ENCODE assay signal across 22 cellular contexts in the genomic region with DNA sequence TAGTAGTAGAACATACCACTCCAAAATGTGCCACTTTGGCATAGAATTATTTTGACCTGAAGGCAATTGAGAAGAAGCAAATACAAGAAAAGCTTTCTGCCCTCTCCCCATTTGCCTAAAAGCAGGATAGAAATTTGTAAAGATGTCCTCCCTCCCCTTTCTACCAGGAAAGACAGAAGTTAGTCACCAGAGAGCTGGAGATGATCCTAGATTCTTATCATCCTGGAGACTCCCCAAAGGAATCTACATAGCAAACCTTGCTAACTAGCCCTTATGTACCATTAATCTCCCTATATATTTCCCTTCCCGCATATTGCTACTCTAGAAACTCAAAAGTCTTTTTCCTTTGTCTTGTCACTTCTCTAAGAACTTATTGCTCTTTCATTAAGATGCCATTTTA. TPM values are rescaled to one million over a fixed set of nuclear protein-coding genes. Genes with fewer than 3 reads are reported as not detected.
DNase-seq lines count a peak whose midpoint lies in the region; TF ChIP-seq lines count a peak whose summit lies in the region.
"Had no signal": no experiment of that assay in that cellular context is flagged by ENCODE, and none has a peak within 500 bp of the region (broad histone marks: within the 10 kb centered on the region; RNA-seq: fewer than 3 reads in every experiment).

No MANE protein-coding gene starts in this region.

- H3K27me3 ChIP-seq in subcutaneous abdominal adipose tissue (ENCODE audit: control insufficient read depth in 5 of 5, insufficient read depth in 4 of 5, low read length in 5 of 5) (no peaks in the 10 kb centered on the region), mammary epithelial cell (ENCODE audit: insufficient read depth, low read length) (no peaks in the 10 kb centered on the region)

- TF ChIP-seq CTCF in LNCaP clone FGC (IDR thresholded peaks at IDR 0.05; ENCODE audit: control insufficient read depth, extremely low read depth, insufficient read depth) (no peak), mammary epithelial cell (conservative IDR thresholded peaks at IDR 0.05 in 1 of 2, IDR thresholded peaks at IDR 0.05 in 1 of 2; ENCODE audit: extremely low read depth in 1 of 2, insufficient read depth in 1 of 2, low read depth in 1 of 2, low read length in 2 of 2) (no peak)

- no peaks in the 10 kb centered on the region for H4K20me1 ChIP-seq in mammary epithelial cell (ENCODE audit: insufficient read depth, low read length)

- H3K79me2 ChIP-seq in mammary epithelial cell (ENCODE audit: insufficient read depth, low read length) = no peaks in the 10 kb centered on the region

- H3K4me1 ChIP-seq in subcutaneous abdominal adipose tissue (ENCODE audit: control insufficient read depth in 5 of 5, insufficient read depth in 5 of 5, low read length in 5 of 5) (peaks cover 0 to 39% (median 24%) of the 10 kb centered on the region in 5 donors), mammary epithelial cell (ENCODE audit: insufficient read depth, low read length) (no peaks in the 10 kb centered on the region)
- H3K4me1 ChIP-seq: SJSA1 had no signal

- in situ Hi-C loops in mammary epithelial cell (cut with MboI; ENCODE audit: low sequenced_read_pairs in 2 of 2) = loop anchor here in 1 of 2 donors (25.0 kb wide), 1 partner anchor 243 kb away; no protein-coding TSS in a partner anchor

- H3K9me3 ChIP-seq in subcutaneous abdominal adipose tissue (ENCODE audit: control insufficient read depth in 5 of 5, low read length in 5 of 5) (no peaks in the 10 kb centered on the region), mammary epithelial cell (replicated peaks; ENCODE audit: insufficient read depth, low read length) (no peaks in the 10 kb centered on the region)
- H3K9me3 ChIP-seq: SJSA1 had no signal

- intact Hi-C loops in mammary epithelial cell (cut with micrococcal nuclease) = no loop called here

- H3K27ac ChIP-seq in subcutaneous abdominal adipose tissue (ENCODE audit: low read depth, low read length) (peak overlapping the region; percentile 82), mammary epithelial cell (ENCODE audit: insufficient read depth, low read depth, low read length) (no peak overlapping the region)
- H3K27ac ChIP-seq: PC-9, SJSA1 had no signal

- H3K36me3 ChIP-seq in subcutaneous abdominal adipose tissue (ENCODE audit: control insufficient read depth in 5 of 5, insufficient read depth in 5 of 5, low read length in 5 of 5) (no peaks in the 10 kb centered on the region), mammary epithelial cell (ENCODE audit: insufficient read depth, low read length) (no peaks in the 10 kb centered on the region)
- H3K36me3 ChIP-seq: SJSA1 had no signal

- CTCF ChIA-PET in mammary epithelial cell (lab: Charles Lee; ENCODE audit: low non-redundant PET) = no interaction called here

- no peak overlapping the region for H3K4me2 ChIP-seq in mammary epithelial cell (ENCODE audit: insufficient read depth, low read depth, low read length)
- H3K4me2 ChIP-seq: PC-9 had no signal

- H3K9ac ChIP-seq in subcutaneous abdominal adipose tissue (ENCODE audit: low read length in 5 of 5) (no peak overlapping the region), mammary epithelial cell (ENCODE audit: insufficient read depth, low read length) (no peak overlapping the region)

- dilution Hi-C loops in mammary epithelial cell (cut with HindIII; ENCODE audit: low sequenced_read_pairs) = no loop called here

- DNase-seq in AG20443 (ENCODE audit: low spot score) (peak; percentile 54), LNCaP clone FGC (ENCODE audit: low read depth) (peak; percentile 37), amniotic epithelial cell (ENCODE audit: low read depth) (peak; percentile 29), NCI-H446 (lab: John Stamatoyannopoulos, UW) (no peak), mammary epithelial cell (no peak), cortex of kidney (lab: John Stamatoyannopoulos, UW) (no peak)
- DNase-seq: C1 segment of cervical spinal cord; CD8-positive, alpha-beta T cell; GF-D8; NCI-H1092 treated with DMSO at 0.1 percent for 48 hours; NCI-H1436; NCI-H187 treated with DMSO at 0.1 percent for 48 hours; NCI-H2107; NCI-H446 treated with DMSO at 0.1 percent for 48 hours; NCI-H526; NCI-H82; NK-92 treated with Interleukin-12 subunit alpha and Interleukin-12 subunit beta, amount 100 ng/mL, for 24 hours; PC-9; Right ventricle myocardium superior; RPMI8226 had no signal

- H3K4me3 ChIP-seq in LNCaP clone FGC (ENCODE audit: low read depth, low read length) (no peak overlapping the region), subcutaneous abdominal adipose tissue (ENCODE audit: low read depth in 1 of 5, low read length in 5 of 5) (no peak overlapping the region), mammary epithelial cell (replicated peaks in 1 of 3; ENCODE audit: insufficient read depth in 1 of 3, low read depth in 2 of 3, low read length in 3 of 3) (no peak overlapping the region)
- H3K4me3 ChIP-seq: PC-9, SJSA1 had no signal

- no peak overlapping the region for H2AFZ ChIP-seq in mammary epithelial cell (ENCODE audit: low read depth, low read length)
- H2AFZ ChIP-seq: PC-9 had no signal

- BruUV-seq in mammary epithelial cell (replicated peaks; lab: Mats Ljungman, UMichigan) = no TSS peak

- WGBS in mammary epithelial cell (ENCODE audit: low coverage, missing lambda C conversion rate) = 42% methylated on average over 1 of the region's 1 CpG

RNA-seq across cellular contexts. Expression of gene TMEM37, which starts 12.6 kb away (rescaled TPM):
- total RNA-seq in mammary epithelial cell = not detected
- polyA plus RNA-seq in mammary epithelial cell = 0.03 TPM
- polyA minus RNA-seq in mammary epithelial cell = not detected
- total RNA-seq: CD8-positive, alpha-beta T cell; SJSA1 had no signal

RNA-seq across cellular contexts. Expression of gene DBI, which starts 52.3 kb away (rescaled TPM):
- total RNA-seq in mammary epithelial cell = 100 to 1,000 TPM in 1 of 2 donors, 10 to 100 TPM in 1; 36.5 to 217 TPM
- 583 TPM for polyA plus RNA-seq in mammary epithelial cell
- polyA minus RNA-seq in mammary epithelial cell = 109 TPM

RNA-seq across cellular contexts. Expression of gene C2orf76, which starts 52.4 kb away (rescaled TPM):
- total RNA-seq in mammary epithelial cell = 1 to 10 TPM; 6.2 to 8.3 TPM
- 6.8 TPM for polyA plus RNA-seq in mammary epithelial cell
- polyA minus RNA-seq in mammary epithelial cell = 5.1 TPM

Comparison
In these comparisons a context has a peak if more than half of its experiments do, and no peak if none do; other contexts are left out.
1. DNase-seq: peak in AG20443 (single experiment), LNCaP clone FGC (single experiment) and amniotic epithelial cell (single experiment); none in NCI-H446 (0 of 2), mammary epithelial cell (single experiment) and cortex of kidney (single experiment).